14 cellular contexts compared by ENCODE assay signal in the genomic region with DNA sequence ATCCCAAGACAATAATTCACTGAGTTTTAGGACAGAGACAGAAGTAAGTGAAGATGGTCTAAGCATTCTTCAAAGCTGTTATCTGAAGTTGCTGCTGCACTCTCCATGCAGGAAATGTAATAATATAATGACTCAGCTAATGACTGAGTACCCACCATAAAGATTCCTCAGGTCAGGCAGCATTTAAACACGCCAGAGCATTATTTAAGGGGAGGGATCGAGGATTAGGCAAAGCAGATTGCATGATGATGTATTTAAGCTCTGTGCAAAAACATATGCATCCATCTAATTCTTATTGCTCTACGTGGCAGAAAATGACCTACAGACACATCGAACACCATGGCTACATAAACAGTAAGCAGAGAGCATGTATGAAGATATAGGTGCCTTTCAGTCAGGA.
"Had no signal": no experiment of that assay in that cellular context is flagged by ENCODE, and none has a peak within 500 bp of the region (broad histone marks: within the 10 kb centered on the region; RNA-seq: fewer than 3 reads in every experiment).

No MANE protein-coding gene starts in this region.

- DNase-seq: activated CD4-positive, alpha-beta memory T cell treated with anti-CD3 and anti-CD28 coated beads, Interleukin-2, amount 10 ng/mL, durations not matched to agents 7 days and 5 days; activated CD4-positive, alpha-beta T cell treated with anti-CD3 and anti-CD28 coated beads for 36 hours; activated naive CD4-positive, alpha-beta T cell treated with Interleukin-2 at 50 U/mL for 16 hours; body of pancreas; dermis blood vessel endothelial cell; immature natural killer cell; lower lobe of right lung; naive B cell; retina; thyroid gland had no signal

- H3K79me2 ChIP-seq: parathyroid adenoma had no signal

- H3K27me3 ChIP-seq: body of pancreas, thyroid gland had no signal

- H3K36me3 ChIP-seq: lower lobe of right lung, thyroid gland had no signal

- H3K4me1 ChIP-seq: body of pancreas, lower lobe of right lung, parathyroid adenoma had no signal

- FAIRE-seq: urothelium cell line had no signal

- H3K9me3 ChIP-seq: body of pancreas, lower lobe of right lung, thyroid gland had no signal

- H2AFZ ChIP-seq: parathyroid adenoma had no signal

- ATAC-seq: activated CD4-positive, alpha-beta T cell treated with anti-CD3 and anti-CD28 coated beads for 36 hours; body of pancreas; lower lobe of right lung had no signal

- H3K9ac ChIP-seq: parathyroid adenoma had no signal

- H3K27ac ChIP-seq: body of pancreas, lower lobe of right lung, parathyroid adenoma, skin epidermis, thyroid gland, VCaP had no signal

- H3K4me3 ChIP-seq: body of pancreas, lower lobe of right lung, skin epidermis, thyroid gland had no signal
